1 cellular context compared by ENCODE assay signal in genomic region chr6:158707120-158707519, GRCh38.
TF ChIP-seq lines count a peak whose summit lies in the region.

No MANE protein-coding gene starts in this region.

TF ChIP-seq in HepG2, 621 proteins besides CTCF, POLR2A, EP300 and RAD21 (continued from another document):
- TF ChIP-seq RNF219 (CRISPR knock-in tag; IDR thresholded peaks at IDR 0.05) (no peak), ZNF629 (CRISPR knock-in tag; conservative IDR thresholded peaks at IDR 0.05) (no peak), NCOA5 (CRISPR knock-in tag; IDR thresholded peaks at IDR 0.05) (no peak), ZNF713 (CRISPR knock-in tag; IDR thresholded peaks at IDR 0.05) (no peak), ZBTB20 (CRISPR knock-in tag; IDR thresholded peaks at IDR 0.05; ENCODE audit: borderline replicate concordance, low read depth) (no peak), MTF1 (CRISPR knock-in tag; IDR thresholded peaks at IDR 0.05) (no peak), HNF4G (IDR thresholded peaks at IDR 0.05; ENCODE audit: borderline replicate concordance, low read depth, low read length) (no peak), HNF4G (CRISPR knock-in tag; IDR thresholded peaks at IDR 0.05; ENCODE audit: borderline replicate concordance, low read depth) (no peak)
TF ChIP-seq in HepG2: peak in this region for 0.
